Comparison of ENCODE assay signal across 9 cellular contexts in genomic region chr17:68377771-68378201, GRCh38.
DNase-seq lines count a peak whose midpoint lies in the region; ATAC-seq and TF ChIP-seq lines count a peak whose summit lies in the region.
"Had no signal": no experiment of that assay in that cellular context is flagged by ENCODE, and none has a peak within 500 bp of the region (broad histone marks: within the 10 kb centered on the region; RNA-seq: fewer than 3 reads in every experiment).

No MANE protein-coding gene starts in this region.

- no peaks in the 10 kb centered on the region for H3K9me3 ChIP-seq in iPS-18c (ENCODE audit: control insufficient read depth, insufficient read depth, low read length)

- intact Hi-C loops in sciatic nerve (cut with DNase I): no loop called here

- no peak for TF ChIP-seq CTCF in WI38 (IDR thresholded peaks at IDR 0.05; ENCODE audit: low read depth, low read length)

- DNase-seq in ELF-1 (ENCODE audit: low read depth, low spot score) (peak; percentile 82), skeletal muscle cell (ENCODE audit: low read depth) (no peak), sciatic nerve (ENCODE audit: low spot score) (no peak), NCI-H2081 treated with DMSO at 0.1 percent for 48 hours (lab: John Stamatoyannopoulos, UW) (no peak), NCI-H2227 (lab: John Stamatoyannopoulos, UW; ENCODE audit: unreplicated experiment) (no peak), AG08395 (ENCODE audit: low spot score) (no peak)
- DNase-seq: activated T-cell treated with anti-CD3 and anti-CD28 coated beads, Interleukin-2, amount 50 U/mL, for 72 hours had no signal

- 0 out of 2 replicates have a peak overlapping the region, but pooled peaks have one; percentile 5 for H3K4me3 ChIP-seq in WI38 (ENCODE audit: low read depth, low read length)
- H3K4me3 ChIP-seq in iPS-18c (ENCODE audit: insufficient read depth, low read depth, low read length): peak overlapping the region; percentile 9; the same call in 1 of the 2 replicates
- H3K4me3 ChIP-seq in skeletal muscle cell (ENCODE audit: low read depth, low read length): peak overlapping the region; percentile 3

- no peak for ATAC-seq in sciatic nerve
- ATAC-seq: activated T-cell treated with anti-CD3 and anti-CD28 coated beads, Interleukin-2, amount 50 U/mL, for 72 hours had no signal
